ENCODE assay signal across 1 cellular context in the genomic region with DNA sequence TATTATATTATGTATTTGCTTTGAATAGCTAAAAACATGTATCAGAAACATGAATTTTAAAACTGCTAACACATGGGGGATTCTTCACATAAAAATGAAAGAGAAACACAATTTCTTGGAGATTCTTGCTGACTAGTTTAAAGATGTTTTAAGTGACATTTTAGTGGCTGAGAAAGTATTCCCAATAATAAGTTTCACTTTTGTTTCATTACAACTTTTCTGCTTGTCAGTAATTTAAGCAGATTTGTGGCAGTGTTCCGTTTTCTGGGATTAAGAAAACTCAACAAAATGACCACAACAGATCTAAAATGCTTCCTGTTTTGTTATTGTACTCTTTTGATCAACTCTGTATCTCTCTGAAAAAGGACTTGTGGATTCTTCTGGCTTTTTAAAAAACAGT.
TF ChIP-seq lines count a peak whose summit lies in the region.

No MANE protein-coding gene starts in this region.

TF ChIP-seq in IMR-90, 13 proteins besides CTCF, POLR2A, EP300 and RAD21 (continued from another document):
- TF ChIP-seq NFE2L2 (IDR thresholded peaks at IDR 0.05; ENCODE audit: low read depth, low read length) (no peak), MAFK (IDR thresholded peaks at IDR 0.05; ENCODE audit: low read depth, low read length) (no peak), CHD1 (IDR thresholded peaks at IDR 0.05; ENCODE audit: low read depth, low read length) (no peak)
